Comparison of ENCODE assay signal across 8 cellular contexts in the genomic region with DNA sequence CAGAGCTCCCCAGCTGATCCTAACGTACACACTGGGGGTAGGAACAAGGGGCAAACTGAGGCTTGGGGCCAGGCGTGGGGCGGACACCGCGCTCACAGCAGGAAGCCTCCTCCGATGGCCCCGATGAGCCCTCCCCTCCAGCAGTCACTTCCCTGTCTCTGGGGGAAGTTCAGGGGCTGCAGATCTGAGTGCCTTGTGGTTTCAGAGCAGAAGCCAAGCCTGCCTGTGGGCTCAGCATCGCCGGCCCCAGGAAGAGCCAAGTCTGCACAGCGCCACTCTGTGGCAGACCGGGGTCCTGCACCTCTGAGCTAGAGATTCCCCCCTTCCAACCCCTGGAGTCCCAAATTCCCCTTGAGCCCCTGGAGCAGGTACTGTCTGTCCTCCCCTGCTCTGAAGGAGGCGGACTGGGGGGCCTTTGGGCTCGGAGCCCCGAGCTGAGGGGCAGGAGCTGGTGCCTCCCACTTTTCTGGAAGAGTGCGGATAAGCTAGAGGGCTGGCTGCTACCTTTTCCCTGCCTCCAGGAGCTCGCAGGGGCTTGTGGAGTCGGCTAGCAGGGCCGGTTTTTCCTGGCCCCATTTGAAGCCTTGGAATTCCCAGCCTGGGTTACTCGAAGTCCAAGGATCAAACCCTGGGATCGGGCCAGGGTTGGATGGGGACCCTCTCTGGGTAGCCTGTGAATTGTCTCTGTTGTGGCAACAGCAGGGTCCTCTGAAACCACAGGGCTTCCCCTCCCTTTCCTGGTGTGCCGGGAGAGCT. TPM values are rescaled to one million over a fixed set of nuclear protein-coding genes. Genes with fewer than 3 reads are reported as not detected.
DNase-seq lines count a peak whose midpoint lies in the region; ATAC-seq, FAIRE-seq and TF ChIP-seq lines count a peak whose summit lies in the region.

No MANE protein-coding gene starts in this region.

- CTCF ChIA-PET in SK-N-SH (lab: Yijun Ruan, JAX) = interaction anchor here (0.5 to 5.8 kb wide), 80 partner anchors 9 to 501 kb away, joined by 3 to 106 read pairs (median 5); no protein-coding TSS in a partner anchor

- peak overlapping the region; percentile 58 for H3K14ac ChIP-seq in trophoblast cell (ENCODE audit: low read length)

- H2BK120ac ChIP-seq in trophoblast cell (ENCODE audit: insufficient read depth, low read length, poor library complexity) = peak overlapping the region; percentile 57

- H3F3A ChIP-seq in SK-N-SH (replicated peaks; ENCODE audit: insufficient read depth) = peaks cover 15% of the 10 kb centered on the region

- no peaks in the 10 kb centered on the region for H3K9me3 Mint-ChIP-seq in activated naive CD4-positive, alpha-beta T cell treated with anti-CD3 and anti-CD28 coated beads, Interleukin-2, amount 50 U/mL, for 24 hours

- H3K36me3 Mint-ChIP-seq in activated naive CD4-positive, alpha-beta T cell treated with anti-CD3 and anti-CD28 coated beads, Interleukin-2, amount 50 U/mL, for 24 hours = no peaks in the 10 kb centered on the region

- H2AK5ac ChIP-seq in trophoblast cell (ENCODE audit: low read length) = no peak overlapping the region

- peak overlapping the region; percentile 57 for H4K91ac ChIP-seq in trophoblast cell (ENCODE audit: low read depth, low read length)

- peak overlapping the region; percentile 57 for H3K18ac ChIP-seq in trophoblast cell (ENCODE audit: low read length)

- DNase-seq in AG10803 (ENCODE audit: low read depth) = peak; percentile 74
- peak; percentile 80 for DNase-seq in HTR-8/SVneo (ENCODE audit: insufficient read length, low spot score)
- peak; percentile 86 for DNase-seq in SK-N-SH
- DNase-seq in head of caudate nucleus = peak in 41 of 42 donors; percentile 58 to 87 (median 74)
- DNase-seq in trophoblast cell = peak; percentile 68 to 79
- peak; percentile 61 to 69 for DNase-seq in thyroid gland

- H2AFZ ChIP-seq in SK-N-SH (ENCODE audit: low read depth) (no peak overlapping the region), trophoblast cell (ENCODE audit: insufficient read depth, low read length, poor library complexity) (peak overlapping the region; percentile 18)

- H3K27ac Mint-ChIP-seq in activated naive CD4-positive, alpha-beta T cell treated with anti-CD3 and anti-CD28 coated beads, Interleukin-2, amount 50 U/mL, for 24 hours = no peak overlapping the region

- peaks cover 9 to 64% of the 10 kb centered on the region in 2 experiments for H3K4me1 ChIP-seq in SK-N-SH (ENCODE audit: control insufficient read depth in 1 of 2, insufficient read depth in 2 of 2, low read depth in 1 of 2, low read length in 1 of 2)
- H3K4me1 ChIP-seq in trophoblast cell (ENCODE audit: control insufficient read depth in 1 of 2, insufficient read depth in 2 of 2, low read length in 2 of 2) = peaks cover 40 to 44% of the 10 kb centered on the region in 2 experiments
- peaks cover 56 to 59% of the 10 kb centered on the region in 2 donors for H3K4me1 ChIP-seq in thyroid gland

- peaks cover 25% of the 10 kb centered on the region for H3K4me1 Mint-ChIP-seq in activated naive CD4-positive, alpha-beta T cell treated with anti-CD3 and anti-CD28 coated beads, Interleukin-2, amount 50 U/mL, for 24 hours

- no peaks in the 10 kb centered on the region for H3K9me2 ChIP-seq in SK-N-SH

- intact Hi-C loops in head of caudate nucleus (cut with DNase I) = loop anchor here (10.0 kb wide), 1 partner anchor 191 kb away; no protein-coding TSS in a partner anchor
- intact Hi-C loops in thyroid gland (cut with DNase I) = no loop called here

- H3K4me3 ChIP-seq in AG10803 (ENCODE audit: low read length) (peak overlapping the region; percentile 5; the same call in 1 of the 2 replicates), SK-N-SH (ENCODE audit: low read depth in 2 of 2, low read length in 1 of 2) (peak overlapping the region; percentile 42 to 86; a peak in 2 of 4 replicates), trophoblast cell (ENCODE audit: low read depth, low read length) (no peak overlapping the region), thyroid gland (replicated peaks in 1 of 3) (no peak overlapping the region)

- TF ChIP-seq CTCF in AG10803 (conservative IDR thresholded peaks at IDR 0.05; ENCODE audit: low read length) (peak; percentile 93), SK-N-SH (IDR thresholded peaks at IDR 0.05) (peak; percentile 91), thyroid gland (IDR thresholded peaks at IDR 0.05) (peak; percentile 51 to 78 (median 60))

- no peak overlapping the region for H4K12ac ChIP-seq in trophoblast cell (ENCODE audit: low read depth, low read length)

- H4K8ac ChIP-seq in trophoblast cell (ENCODE audit: low read depth, low read length) = peak overlapping the region; percentile 63

- H3K9me3 ChIP-seq in SK-N-SH = no peaks in the 10 kb centered on the region
- no peaks in the 10 kb centered on the region for H3K9me3 ChIP-seq in trophoblast cell (ENCODE audit: insufficient read depth, low read depth, low read length)
- no peaks in the 10 kb centered on the region for H3K9me3 ChIP-seq in thyroid gland

- H2BK12ac ChIP-seq in trophoblast cell (ENCODE audit: low read length) = peak overlapping the region; percentile 26

- H2BK5ac ChIP-seq in trophoblast cell (ENCODE audit: low read depth, low read length, poor library complexity) = peak overlapping the region; percentile 66

- POLR2A ChIA-PET in SK-N-SH (lab: Yijun Ruan, JAX) = interaction anchor here (0.8 to 2.1 kb wide), 5 partner anchors 10 to 269 kb away, joined by 4 to 9 read pairs (median 4); no protein-coding TSS in a partner anchor

- H3K36me3 ChIP-seq in SK-N-SH (replicated peaks in 1 of 2; ENCODE audit: control insufficient read depth in 1 of 2, insufficient read depth in 2 of 2, low read length in 1 of 2) (peaks cover 0 to 19% of the 10 kb centered on the region in 2 experiments), trophoblast cell (ENCODE audit: control insufficient read depth in 1 of 2, insufficient read depth in 2 of 2, low read length in 2 of 2) (peaks cover 8 to 12% of the 10 kb centered on the region in 2 experiments), thyroid gland (no peaks in the 10 kb centered on the region)

- TF ChIP-seq POLR2A in thyroid gland (IDR thresholded peaks at IDR 0.05) = no peak

- H3K79me1 ChIP-seq in trophoblast cell (ENCODE audit: low read length) = peaks cover 42% of the 10 kb centered on the region

- no peak overlapping the region for H3K23ac ChIP-seq in trophoblast cell (ENCODE audit: low read length)

- TF ChIP-seq EP300 in SK-N-SH (IDR thresholded peaks at IDR 0.05; ENCODE audit: borderline replicate concordance in 1 of 2, low read depth in 1 of 2, low read length in 1 of 2) = no peak

- ATAC-seq in GM18907 (IDR thresholded peaks at IDR 0.05; ENCODE audit: unreplicated experiment) = peak; percentile 32

- peaks cover 73% of the 10 kb centered on the region for H4K20me1 ChIP-seq in SK-N-SH (ENCODE audit: insufficient read depth)

- H3K27ac ChIP-seq in SK-N-SH (ENCODE audit: low read depth in 2 of 2, low read length in 1 of 2) (peak overlapping the region in 1 of 2 experiments; percentile 97; a peak in 2 of 4 replicates), trophoblast cell (ENCODE audit: low read depth, low read length) (peak overlapping the region; percentile 87), thyroid gland (peak overlapping the region in 2 of 3 donors; percentile 90 to 96)

- peak overlapping the region; percentile 70 for H3K4me3 Mint-ChIP-seq in activated naive CD4-positive, alpha-beta T cell treated with anti-CD3 and anti-CD28 coated beads, Interleukin-2, amount 50 U/mL, for 24 hours

- peak; percentile 83 for FAIRE-seq in HTR-8/SVneo (lab: Jason Lieb, UNC)

- H3K27me3 Mint-ChIP-seq in activated naive CD4-positive, alpha-beta T cell treated with anti-CD3 and anti-CD28 coated beads, Interleukin-2, amount 50 U/mL, for 24 hours = peaks cover 4% of the 10 kb centered on the region

- H3K4ac ChIP-seq in trophoblast cell (ENCODE audit: low read depth, low read length) = peak overlapping the region; percentile 66

- H3K79me2 ChIP-seq in SK-N-SH (ENCODE audit: insufficient read depth) (peaks cover 56% of the 10 kb centered on the region; the same call in 1 of the 2 replicates), trophoblast cell (ENCODE audit: control insufficient read depth, insufficient read depth, low read length, poor library complexity) (peaks cover 29% of the 10 kb centered on the region)

- no peaks in the 10 kb centered on the region for H3K27me3 ChIP-seq in SK-N-SH (ENCODE audit: insufficient read depth)
- no peaks in the 10 kb centered on the region for H3K27me3 ChIP-seq in trophoblast cell (ENCODE audit: insufficient read depth, low read length)
- no peaks in the 10 kb centered on the region for H3K27me3 ChIP-seq in thyroid gland

- peak; percentile 65 for TF ChIP-seq RAD21 in SK-N-SH (IDR thresholded peaks at IDR 0.05; ENCODE audit: low read length)

- H3K4me2 ChIP-seq in SK-N-SH = peak overlapping the region; percentile 98; the same call in 1 of the 2 replicates
- peak overlapping the region; percentile 85 for H3K4me2 ChIP-seq in trophoblast cell (ENCODE audit: low read length)

- 50% methylated on average over 15 of the region's 21 CpGs for WGBS in SK-N-SH (ENCODE audit: low lambda C conversion rate)
- no CpG with 5 or more reads among the region's 21 CpGs for WGBS in trophoblast cell (ENCODE audit: extremely low coverage, insufficient coverage, insufficient read length)
- WGBS in thyroid gland, 2 donors = 53% methylated on average over 13 to 19 of the region's 21 CpGs

- H3K9ac ChIP-seq in SK-N-SH = no peak overlapping the region
- H3K9ac ChIP-seq in trophoblast cell (ENCODE audit: low read length) = peak overlapping the region; percentile 3

TF ChIP-seq in SK-N-SH, 30 proteins besides CTCF, POLR2A, EP300 and RAD21 (continues in another document):
- TF ChIP-seq NFIC (IDR thresholded peaks at IDR 0.05; ENCODE audit: borderline replicate concordance) (peak; percentile 51; the same call in 1 of the 2 replicates), SMC3 (IDR thresholded peaks at IDR 0.05; ENCODE audit: low read depth, low read length) (peak; percentile 71), RCOR1 (IDR thresholded peaks at IDR 0.05; ENCODE audit: low read length) (no peak), MXI1 (IDR thresholded peaks at IDR 0.05; ENCODE audit: low read depth, low read length) (peak; percentile 52; the same call in 1 of the 2 replicates)
- TF ChIP-seq, protein P1, sequence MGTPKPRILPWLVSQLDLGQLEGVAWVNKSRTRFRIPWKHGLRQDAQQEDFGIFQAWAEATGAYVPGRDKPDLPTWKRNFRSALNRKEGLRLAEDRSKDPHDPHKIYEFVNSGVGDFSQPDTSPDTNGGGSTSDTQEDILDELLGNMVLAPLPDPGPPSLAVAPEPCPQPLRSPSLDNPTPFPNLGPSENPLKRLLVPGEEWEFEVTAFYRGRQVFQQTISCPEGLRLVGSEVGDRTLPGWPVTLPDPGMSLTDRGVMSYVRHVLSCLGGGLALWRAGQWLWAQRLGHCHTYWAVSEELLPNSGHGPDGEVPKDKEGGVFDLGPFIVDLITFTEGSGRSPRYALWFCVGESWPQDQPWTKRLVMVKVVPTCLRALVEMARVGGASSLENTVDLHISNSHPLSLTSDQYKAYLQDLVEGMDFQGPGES (IDR thresholded peaks at IDR 0.05; ENCODE audit: low read depth, low read length) = no peak

RNA-seq across cellular contexts. Expression of a gene that starts 2.9 kb away (rescaled TPM):
- 22.7 and 26.5 TPM in 2 replicates for polyA plus RNA-seq in SK-N-SH (2012; rRNA removed)
- 18.5 and 22.7 TPM in 2 replicates for polyA plus RNA-seq in SK-N-SH (2012; cell fraction: cytosol; rRNA removed)
- polyA plus RNA-seq in SK-N-SH (2012; cell fraction: nucleus; rRNA removed) = 94.0 and 103 TPM in 2 replicates
- polyA plus RNA-seq in trophoblast cell (2013) = 175 and 188 TPM in 2 replicates
- total RNA-seq in thyroid gland = 100 to 1,000 TPM in 1 of 4 donors, 10 to 100 TPM in 3; 54.2 to 155 (median 71.9) TPM

Comparison
In these comparisons a context has a peak if more than half of its experiments do, and no peak if none do; other contexts are left out.
1. H3K4me3 ChIP-seq: peak in AG10803 (single experiment) and SK-N-SH (2 of 2); none in trophoblast cell (single experiment) and thyroid gland (0 of 3).
2. Peak in every context shown above with its lines, with median percentiles within 50 percentile points of each other: DNase-seq and CTCF ChIP-seq.